8 cellular contexts compared by ENCODE assay signal in the genomic region with DNA sequence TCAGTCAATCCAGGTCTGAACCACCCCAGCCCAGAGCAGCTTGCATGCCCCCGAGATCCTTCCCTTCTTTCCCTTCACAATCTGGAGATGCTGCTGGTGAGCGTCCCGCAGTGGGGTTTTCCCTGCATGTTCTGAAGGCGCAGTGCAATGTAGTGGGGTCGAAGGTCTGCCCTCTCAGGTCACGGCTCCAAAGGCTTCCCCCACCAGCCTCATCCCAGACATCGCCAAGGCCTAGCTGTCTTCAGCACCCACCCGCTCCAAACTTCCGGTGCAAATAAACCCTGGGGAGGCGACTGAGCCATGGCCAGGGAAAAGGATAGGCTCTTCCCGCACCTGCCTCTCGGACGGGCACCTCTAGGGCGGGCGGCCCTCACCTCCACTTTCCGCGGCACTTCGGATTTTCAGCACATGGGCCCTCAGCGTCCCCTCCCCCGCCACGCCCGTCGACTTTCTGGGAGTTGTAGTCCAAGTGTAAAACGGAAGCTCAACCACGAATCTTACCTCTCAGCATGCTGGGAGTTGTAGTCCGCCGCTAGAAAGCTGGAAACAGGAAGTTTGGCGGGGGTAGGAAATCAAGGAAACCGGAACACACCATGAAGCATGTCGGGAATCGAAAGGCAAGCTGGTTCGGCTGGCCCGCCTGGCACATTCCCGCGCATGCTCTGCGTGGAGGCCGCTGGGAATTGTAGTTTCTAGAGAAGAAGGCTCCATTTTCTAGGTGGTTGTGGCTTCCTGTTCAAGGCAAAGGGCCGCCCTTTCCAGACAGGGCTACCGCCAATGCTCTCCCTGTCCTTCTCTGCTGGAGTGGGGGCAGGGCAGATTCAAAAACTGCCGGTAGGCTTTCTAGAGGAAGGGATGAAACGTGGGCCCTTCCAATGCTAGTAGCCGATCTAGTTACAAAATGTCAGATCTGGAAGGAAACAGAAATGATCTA. TPM values are rescaled to one million over a fixed set of nuclear protein-coding genes. Genes with fewer than 3 reads are reported as not detected.
DNase-seq lines count a peak whose midpoint lies in the region; ATAC-seq and TF ChIP-seq lines count a peak whose summit lies in the region.

Gene MRPL24 (minus strand): TSS at position 410 of the 934 bp plus-strand sequence. CDS start 2,384 bp downstream, outside the sequence.

- intact Hi-C loops in PC-3 (cut with micrococcal nuclease): loop anchor here (1.0 kb wide), 2 partner anchors 13 to 26 kb away; partner anchors contain the start of genes ISG20L2, METTL25B and PRCC

- no peaks in the 10 kb centered on the region for H3K9me2 ChIP-seq in PC-3 (replicated peaks; ENCODE audit: low read length)

- TSS peak; percentile 22 for BruUV-seq in PC-3 (replicated peaks; lab: Mats Ljungman, UMichigan)

- peak within 1 kb of the TSS; percentile 90 for H3K4me2 ChIP-seq in PC-3 (ENCODE audit: low read length)

- H3K4me3 ChIP-seq in PC-3 (ENCODE audit: low read length) (peak within 1 kb of the TSS; percentile 78), epithelial cell of esophagus (ENCODE audit: low read length) (peak within 1 kb of the TSS; percentile 86), mononuclear cell (ENCODE audit: low read length) (peak within 1 kb of the TSS; percentile 71)

- ATAC-seq in GM21576 (IDR thresholded peaks at IDR 0.05; ENCODE audit: unreplicated experiment) (peak; percentile 82), PC-3 (peak; percentile 89)

- TF ChIP-seq CTCF in PC-3 (conservative IDR thresholded peaks at IDR 0.05; ENCODE audit: low read depth, low read length) (no peak), epithelial cell of esophagus (IDR thresholded peaks at IDR 0.05; ENCODE audit: insufficient read depth, low read depth, low read length, missing control alignments) (no peak)

- peak within 1 kb of the TSS; percentile 61 for H3K27ac ChIP-seq in PC-3 (ENCODE audit: low read length)

- H3K27me3 ChIP-seq in PC-3 (ENCODE audit: low read length): no peaks in the 10 kb centered on the region
- no peaks in the 10 kb centered on the region for H3K27me3 ChIP-seq in mononuclear cell (ENCODE audit: insufficient read depth, low read length)

- POLR2A ChIA-PET in PC-3 (lab: Charles Lee; ENCODE audit: unreplicated experiment): interaction anchor here (0.6 to 1.7 kb wide), 9 partner anchors 11 to 141 kb away, joined by 3 to 28 read pairs (median 5); partner anchors contain the start of genes HDGF, ISG20L2, METTL25B and PRCC

- CTCF ChIA-PET in PC-3 (lab: Charles Lee): interaction anchor here (0.6 to 1.6 kb wide), 7 partner anchors 12 to 119 kb away, joined by 3 to 11 read pairs (median 4); partner anchors contain the start of genes ISG20L2, METTL25B, NES and PRCC

- H4K20me1 ChIP-seq in PC-3 (ENCODE audit: low read length): 0 out of 2 replicates have a peak, but pooled peaks cover under 1% of the 10 kb centered on the region

- peak within 1 kb of the TSS; percentile 94 for H3K9ac ChIP-seq in PC-3 (ENCODE audit: low read length)

- H3K36me3 ChIP-seq in PC-3 (ENCODE audit: low read depth, low read length): peaks cover 42% of the 10 kb centered on the region

- peaks cover 17% of the 10 kb centered on the region for H3F3A ChIP-seq in PC-3 (ENCODE audit: low read length, unreplicated experiment)

- H3K4me1 ChIP-seq in PC-3 (ENCODE audit: insufficient read depth, low read length) (peaks cover 22% of the 10 kb centered on the region), mononuclear cell (ENCODE audit: insufficient read depth, low read length) (peaks cover 22% of the 10 kb centered on the region)

- H3K9me3 ChIP-seq in PC-3 (ENCODE audit: low read length): no peaks in the 10 kb centered on the region
- H3K9me3 ChIP-seq in mononuclear cell (ENCODE audit: low read depth, low read length): no peaks in the 10 kb centered on the region

- peak; percentile 18; the same call in 1 of the 2 replicates for TF ChIP-seq RAD21 in Ishikawa (IDR thresholded peaks at IDR 0.05; ENCODE audit: low read depth)

- DNase-seq in DMS114 treated with DMSO at 0.1 percent for 48 hours (lab: John Stamatoyannopoulos, UW; ENCODE audit: unreplicated experiment) (peak; percentile 100), PC-3 (peak; percentile 99), activated T-cell treated with anti-CD3 and anti-CD28 coated beads for 48 hours (ENCODE audit: low read depth) (peak; percentile 92), epithelial cell of esophagus (ENCODE audit: low read depth) (peak; percentile 100)
- peak; percentile 87 to 90 for DNase-seq in stimulated activated CD8-positive, alpha-beta memory T cell treated with anti-CD3 and anti-CD28 coated beads, Interleukin-4, amount 100 ng/mL, for 1 hour (ENCODE audit: low read depth in 2 of 2, low spot score in 1 of 2)

- H3K79me2 ChIP-seq in PC-3 (ENCODE audit: low read length): peaks cover 45% of the 10 kb centered on the region

- 0 out of 2 replicates have a peak, but pooled peaks have one; percentile 41 for TF ChIP-seq EP300 in Ishikawa (IDR thresholded peaks at IDR 0.05; ENCODE audit: borderline replicate concordance)

- H2AFZ ChIP-seq in PC-3 (ENCODE audit: low read length): peak within 1 kb of the TSS; percentile 74

TF ChIP-seq in Ishikawa, 13 proteins besides CTCF, POLR2A, EP300 and RAD21:
- peak; percentile 52; the same call in 1 of the 2 replicates for TF ChIP-seq FOXM1 (IDR thresholded peaks at IDR 0.05; ENCODE audit: borderline replicate concordance, low read depth)
- TF ChIP-seq, protein P1, sequence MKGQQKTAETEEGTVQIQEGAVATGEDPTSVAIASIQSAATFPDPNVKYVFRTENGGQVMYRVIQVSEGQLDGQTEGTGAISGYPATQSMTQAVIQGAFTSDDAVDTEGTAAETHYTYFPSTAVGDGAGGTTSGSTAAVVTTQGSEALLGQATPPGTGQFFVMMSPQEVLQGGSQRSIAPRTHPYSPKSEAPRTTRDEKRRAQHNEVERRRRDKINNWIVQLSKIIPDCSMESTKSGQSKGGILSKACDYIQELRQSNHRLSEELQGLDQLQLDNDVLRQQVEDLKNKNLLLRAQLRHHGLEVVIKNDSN (IDR thresholded peaks at IDR 0.05): peak; percentile 65
- no peak for TF ChIP-seq CEBPB (IDR thresholded peaks at IDR 0.05)
- TF ChIP-seq ZBTB7A (IDR thresholded peaks at IDR 0.05; ENCODE audit: low read depth): no peak
- TF ChIP-seq MAX (IDR thresholded peaks at IDR 0.05): peak; percentile 97
- TF ChIP-seq TCF12 (IDR thresholded peaks at IDR 0.05; ENCODE audit: low read depth): peak; percentile 86
- peak; percentile 89 for TF ChIP-seq YY1 (IDR thresholded peaks at IDR 0.05; ENCODE audit: low read depth)
- TF ChIP-seq TAF1 (IDR thresholded peaks at IDR 0.05; ENCODE audit: low read depth): peak; percentile 64
- no peak for TF ChIP-seq EGR1 (IDR thresholded peaks at IDR 0.05)
- peak; percentile 26; the same call in 1 of the 2 replicates for TF ChIP-seq NFIC (IDR thresholded peaks at IDR 0.05)
- peak; percentile 27; the same call in 1 of the 2 replicates for TF ChIP-seq TEAD4 (IDR thresholded peaks at IDR 0.05)
- peak; percentile 69 for TF ChIP-seq CREB1 (IDR thresholded peaks at IDR 0.05; ENCODE audit: low read depth)
- TF ChIP-seq, protein P2, sequence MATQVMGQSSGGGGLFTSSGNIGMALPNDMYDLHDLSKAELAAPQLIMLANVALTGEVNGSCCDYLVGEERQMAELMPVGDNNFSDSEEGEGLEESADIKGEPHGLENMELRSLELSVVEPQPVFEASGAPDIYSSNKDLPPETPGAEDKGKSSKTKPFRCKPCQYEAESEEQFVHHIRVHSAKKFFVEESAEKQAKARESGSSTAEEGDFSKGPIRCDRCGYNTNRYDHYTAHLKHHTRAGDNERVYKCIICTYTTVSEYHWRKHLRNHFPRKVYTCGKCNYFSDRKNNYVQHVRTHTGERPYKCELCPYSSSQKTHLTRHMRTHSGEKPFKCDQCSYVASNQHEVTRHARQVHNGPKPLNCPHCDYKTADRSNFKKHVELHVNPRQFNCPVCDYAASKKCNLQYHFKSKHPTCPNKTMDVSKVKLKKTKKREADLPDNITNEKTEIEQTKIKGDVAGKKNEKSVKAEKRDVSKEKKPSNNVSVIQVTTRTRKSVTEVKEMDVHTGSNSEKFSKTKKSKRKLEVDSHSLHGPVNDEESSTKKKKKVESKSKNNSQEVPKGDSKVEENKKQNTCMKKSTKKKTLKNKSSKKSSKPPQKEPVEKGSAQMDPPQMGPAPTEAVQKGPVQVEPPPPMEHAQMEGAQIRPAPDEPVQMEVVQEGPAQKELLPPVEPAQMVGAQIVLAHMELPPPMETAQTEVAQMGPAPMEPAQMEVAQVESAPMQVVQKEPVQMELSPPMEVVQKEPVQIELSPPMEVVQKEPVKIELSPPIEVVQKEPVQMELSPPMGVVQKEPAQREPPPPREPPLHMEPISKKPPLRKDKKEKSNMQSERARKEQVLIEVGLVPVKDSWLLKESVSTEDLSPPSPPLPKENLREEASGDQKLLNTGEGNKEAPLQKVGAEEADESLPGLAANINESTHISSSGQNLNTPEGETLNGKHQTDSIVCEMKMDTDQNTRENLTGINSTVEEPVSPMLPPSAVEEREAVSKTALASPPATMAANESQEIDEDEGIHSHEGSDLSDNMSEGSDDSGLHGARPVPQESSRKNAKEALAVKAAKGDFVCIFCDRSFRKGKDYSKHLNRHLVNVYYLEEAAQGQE (IDR thresholded peaks at IDR 0.05; ENCODE audit: low read depth): no peak

RNA-seq across cellular contexts. Expression of gene MRPL24, which starts in this region (rescaled TPM):
- total RNA-seq in PC-3 (2014; rRNA removed): 232 and 275 TPM in 2 replicates
- total RNA-seq in mononuclear cell: 3.9 TPM

Comparison
In these comparisons a context has a peak if more than half of its experiments do, and no peak if none do; other contexts are left out.
1. Peak in every context shown above with its lines: DNase-seq, ATAC-seq, H3K4me3 ChIP-seq and H3K27ac ChIP-seq.
2. RNA of gene MRPL24 (total RNA-seq): 232 to 275 TPM in PC-3; 3.9 TPM in mononuclear cell (single experiment); every median in the first group is over 10 times any median in the second.